Comparison of ENCODE assay signal across 18 cellular contexts in the genomic region with DNA sequence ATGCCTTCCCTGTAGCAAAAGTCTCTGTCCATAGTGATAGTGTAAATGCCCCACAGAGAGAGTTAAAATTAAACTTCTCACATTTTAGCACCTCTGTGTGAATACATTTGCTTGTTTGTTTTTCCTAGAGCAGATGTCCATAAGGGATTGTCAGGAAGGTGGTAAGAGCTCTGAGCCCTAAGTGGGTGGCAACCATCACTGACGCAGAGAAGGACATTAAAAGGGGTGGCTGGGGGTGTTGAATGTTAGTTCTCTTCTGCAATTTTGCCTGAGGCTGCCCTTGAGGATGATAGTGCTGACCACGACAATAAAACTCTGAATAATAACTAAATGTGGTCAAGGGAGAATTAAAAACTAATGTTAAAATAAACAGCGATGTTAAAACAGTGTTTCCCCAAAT.
"Had no signal": no experiment of that assay in that cellular context is flagged by ENCODE, and none has a peak within 500 bp of the region (broad histone marks: within the 10 kb centered on the region; RNA-seq: fewer than 3 reads in every experiment).

No MANE protein-coding gene starts in this region.

- H3K36me3 ChIP-seq: suprapubic skin, transverse colon had no signal

- H3K4me3 ChIP-seq: body of pancreas, dorsolateral prefrontal cortex, lung, suprapubic skin, transverse colon had no signal

- H3K27me3 ChIP-seq: body of pancreas, suprapubic skin, transverse colon had no signal

- H3K27ac ChIP-seq: body of pancreas, dorsolateral prefrontal cortex, suprapubic skin, transverse colon had no signal

- DNase-seq: activated CD4-positive, alpha-beta T cell treated with anti-CD3 and anti-CD28 coated beads, Interleukin-2, amount 10 ng/mL, durations not matched to agents 24 days and 14 days; activated CD8-positive, alpha-beta T cell treated with anti-CD3 and anti-CD28 coated beads for 36 hours; activated naive CD4-positive, alpha-beta T cell treated with anti-CD3 and anti-CD28 coated beads for 36 hours; activated T-cell treated with anti-CD3 and anti-CD28 coated beads, Interleukin-2, amount 50 U/mL, for 1 hour; body of pancreas; central memory CD4-positive, alpha-beta T cell; dorsolateral prefrontal cortex; foreskin melanocyte; hypothalamus; kidney; midbrain; retina; stimulated activated naive CD8-positive, alpha-beta T cell treated with anti-CD3 and anti-CD28 coated beads, Interleukin-15, amount 100 ng/mL, for 72 hours; T-helper 9 cell; transverse colon had no signal

- H3K9me3 ChIP-seq: body of pancreas, suprapubic skin, transverse colon had no signal

- ATAC-seq: activated CD8-positive, alpha-beta T cell treated with anti-CD3 and anti-CD28 coated beads for 36 hours; body of pancreas; left lobe of liver; stimulated activated naive CD8-positive, alpha-beta T cell treated with anti-CD3 and anti-CD28 coated beads, Interleukin-15, amount 100 ng/mL, for 72 hours had no signal

- H3K4me1 ChIP-seq: suprapubic skin, transverse colon had no signal
